23 cellular contexts compared by ENCODE assay signal in genomic region chr5:116861662-116862061, GRCh38.
"Had no signal": no experiment of that assay in that cellular context is flagged by ENCODE, and none has a peak within 500 bp of the region (broad histone marks: within the 10 kb centered on the region; RNA-seq: fewer than 3 reads in every experiment).

No MANE protein-coding gene starts in this region.

- H3K27ac ChIP-seq: colonic mucosa, foreskin keratinocyte, left lung, ovary, sigmoid colon, tibial artery, uterus, VCaP had no signal

- H3K9me3 Mint-ChIP-seq: activated naive CD4-positive, alpha-beta T cell treated with anti-CD3 and anti-CD28 coated beads for 36 hours; activated T-cell treated with anti-CD3 and anti-CD28 coated beads, Interleukin-2, amount 50 U/mL, for 4 hours; T-helper 1 cell treated with Interleukin-12 subunit alpha and Interleukin-12 subunit beta and Interleukin-4 antibody, amounts not matched to agents 30 μg/mL and 1 μg/mL, for 36 hours had no signal

- H3K27me3 Mint-ChIP-seq: central memory CD8-positive, alpha-beta T cell had no signal

- ATAC-seq: activated T-cell treated with anti-CD3 and anti-CD28 coated beads, Interleukin-2, amount 50 U/mL, for 4 hours; foreskin keratinocyte; left lung; naive thymus-derived CD4-positive, alpha-beta T cell had no signal

- H3K9me3 ChIP-seq: colonic mucosa, left lung, ovary, sigmoid colon, tibial artery, uterus had no signal

- H3K4me1 Mint-ChIP-seq: central memory CD8-positive, alpha-beta T cell had no signal

- H3K27ac Mint-ChIP-seq: activated naive CD4-positive, alpha-beta T cell treated with anti-CD3 and anti-CD28 coated beads for 36 hours; naive thymus-derived CD4-positive, alpha-beta T cell; T-helper 1 cell treated with Interleukin-12 subunit alpha and Interleukin-12 subunit beta and Interleukin-4 antibody, amounts not matched to agents 30 μg/mL and 1 μg/mL, for 36 hours had no signal

- H3K36me3 Mint-ChIP-seq: brain; naive thymus-derived CD4-positive, alpha-beta T cell had no signal

- H3K4me1 ChIP-seq: colonic mucosa, foreskin keratinocyte, left lung, uterus had no signal

- H3K27me3 ChIP-seq: colonic mucosa, ovary, sigmoid colon, tibial artery, uterus had no signal

- H3K36me3 ChIP-seq: colonic mucosa, left lung, ovary, sigmoid colon, tibial artery, uterus had no signal

- H3K4me3 Mint-ChIP-seq: activated naive CD4-positive, alpha-beta T cell treated with anti-CD3 and anti-CD28 coated beads for 36 hours; activated T-cell treated with anti-CD3 and anti-CD28 coated beads, Interleukin-2, amount 50 U/mL, for 4 hours; brain; central memory CD8-positive, alpha-beta T cell; naive thymus-derived CD4-positive, alpha-beta T cell; T-helper 1 cell treated with Interleukin-12 subunit alpha and Interleukin-12 subunit beta and Interleukin-4 antibody, amounts not matched to agents 30 μg/mL and 1 μg/mL, for 36 hours had no signal

- DNase-seq: activated CD4-positive, alpha-beta T cell treated with anti-CD3 and anti-CD28 coated beads, Interleukin-2, amount 50 U/mL, for 1 hour; activated CD4-positive, CD25-positive, alpha-beta regulatory T cell treated with anti-CD3 and anti-CD28 coated beads, Interleukin-2, amount 50 U/mL, for 72 hours; activated CD8-positive, alpha-beta memory T cell treated with anti-CD3 and anti-CD28 coated beads, Interleukin-2, amount 50 U/mL, for 4 hours; activated naive CD4-positive, alpha-beta T cell treated with anti-CD3 and anti-CD28 coated beads for 36 hours; activated T-cell treated with anti-CD3 and anti-CD28 coated beads, Interleukin-2, amount 50 U/mL, for 4 hours; colonic mucosa; foreskin keratinocyte; glutamatergic neuron; hippocampal formation; left lung; naive thymus-derived CD4-positive, alpha-beta T cell; ovary; sigmoid colon; stimulated activated CD4-positive, alpha-beta T cell treated with anti-CD3 and anti-CD28 coated beads, Interleukin-12 subunit alpha, Interleukin-12 subunit beta, amount 100 ng/mL, for 4 hours; stimulated activated CD4-positive, alpha-beta T cell treated with anti-CD3 and anti-CD28 coated beads, Interleukin-1b, Interleukin-23, amount 100 ng/mL, for 48 hours; stimulated activated CD8-positive, alpha-beta memory T cell treated with anti-CD3 and anti-CD28 coated beads, Interleukin-4, amount 100 ng/mL, for 48 hours; stimulated activated naive CD4-positive, alpha-beta T cell treated with Interleukin-2 at 50 U/mL for 16 hours; tibial artery; uterus had no signal

- H3K4me3 ChIP-seq: colonic mucosa, left lung, ovary, sigmoid colon, tibial artery, uterus had no signal
